17 cellular contexts compared by ENCODE assay signal in the genomic region with DNA sequence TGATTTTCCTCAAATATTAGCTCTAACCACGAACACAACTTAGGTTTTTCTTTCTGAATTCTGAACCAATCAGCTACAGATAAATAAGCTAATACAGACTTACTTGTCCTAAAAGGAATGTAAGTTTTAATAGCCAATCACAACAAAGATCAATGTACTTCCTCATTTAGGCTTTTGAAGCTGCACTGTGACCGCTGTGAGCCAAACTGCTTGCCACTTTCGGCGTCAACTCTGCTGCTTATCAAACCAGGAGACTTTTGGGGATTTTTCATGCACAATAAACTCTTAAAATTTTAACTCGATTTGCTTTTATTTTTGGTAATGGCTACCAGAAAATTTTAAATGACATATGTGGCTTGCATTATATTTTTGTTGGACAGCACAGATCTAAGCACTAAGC.
A peak's percentile ranks its signal among the peaks of the same experiment; 100 is the strongest.
DNase-seq lines count a peak whose midpoint lies in the region; ATAC-seq and TF ChIP-seq lines count a peak whose summit lies in the region.
"Had no signal": no experiment of that assay in that cellular context is flagged by ENCODE, and none has a peak within 500 bp of the region (broad histone marks: within the 10 kb centered on the region; RNA-seq: fewer than 3 reads in every experiment).

No MANE protein-coding gene starts in this region.

- no peaks in the 10 kb centered on the region for H3K27me3 ChIP-seq in HL-60 (ENCODE audit: insufficient read depth, poor library complexity, severe bottlenecking)
- H3K27me3 ChIP-seq: testis had no signal

- H3K4me3 ChIP-seq in HL-60 (replicated peaks; ENCODE audit: insufficient read depth, low read length) = no peak overlapping the region
- H3K4me3 ChIP-seq: lung, skin epidermis, testis had no signal

- ATAC-seq in GM19372 (IDR thresholded peaks at IDR 0.05; ENCODE audit: low read depth, unreplicated experiment) (peak; percentile 67), GM18873 (IDR thresholded peaks at IDR 0.05; ENCODE audit: low FRiP score, unreplicated experiment) (no peak), HG02973 (IDR thresholded peaks at IDR 0.05; ENCODE audit: unreplicated experiment) (no peak), HG03135 (IDR thresholded peaks at IDR 0.05; ENCODE audit: unreplicated experiment) (no peak)

- H3K27ac ChIP-seq in HL-60 (replicated peaks) = peak overlapping the region; percentile 49
- H3K27ac ChIP-seq: skin epidermis, testis had no signal

- DNase-seq in HL-60 (ENCODE audit: low read depth in 1 of 2, low spot score in 1 of 2) (peak in 1 of 2 experiments; percentile 36), OCI-M1 (lab: John Stamatoyannopoulos, UW) (peak; percentile 95), pons (ENCODE audit: low spot score) (peak; percentile 10)
- no peak for DNase-seq in effector CD8-positive, alpha-beta T cell (lab: John Stamatoyannopoulos, UW)
- DNase-seq: activated CD4-positive, alpha-beta T cell treated with anti-CD3 and anti-CD28 coated beads for 4 hours; activated CD8-positive, alpha-beta memory T cell treated with anti-CD3 and anti-CD28 coated beads, Interleukin-2, amount 50 U/mL, for 48 hours; activated naive CD4-positive, alpha-beta T cell; naive B cell; NCI-H1417; NCI-H226; testis had no signal

- no peak for TF ChIP-seq CTCF in HL-60 (IDR thresholded peaks at IDR 0.05; ENCODE audit: insufficient read depth, low read length)
